ENCODE assay signal across 10 cellular contexts in the genomic region with DNA sequence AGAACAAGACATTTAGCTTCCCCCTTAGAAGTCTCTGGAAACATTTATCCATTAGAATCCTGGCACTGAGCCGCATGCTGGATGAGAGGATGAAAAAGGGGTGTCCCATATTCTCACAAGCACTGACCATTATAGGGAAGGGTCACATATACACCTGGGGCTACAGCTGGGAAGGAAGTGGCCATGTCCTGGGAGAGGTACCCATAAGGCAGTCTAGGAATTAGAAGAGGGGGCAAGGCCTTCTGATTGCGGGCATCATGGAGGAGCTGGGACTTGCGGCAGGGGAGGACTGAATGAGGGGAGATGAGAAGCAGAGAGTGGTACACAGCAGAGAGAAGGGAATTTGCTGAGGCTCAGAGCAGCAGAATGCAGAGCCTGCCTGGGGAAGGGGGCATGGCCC. TPM values are rescaled to one million over a fixed set of nuclear protein-coding genes. Genes with fewer than 3 reads are reported as not detected.
"Had no signal": no experiment of that assay in that cellular context is flagged by ENCODE, and none has a peak within 500 bp of the region (broad histone marks: within the 10 kb centered on the region; RNA-seq: fewer than 3 reads in every experiment).

No MANE protein-coding gene starts in this region.

RNA-seq across cellular contexts. Expression of gene CES1, which starts 3.7 kb away (rescaled TPM):
- total RNA-seq: activated B cell treated with CpG ODN at 0.5 μM for 24 hours; activated CD4-positive, alpha-beta T cell treated with anti-CD3 and anti-CD28 coated beads, Interleukin-2, amount 10 ng/mL, durations not matched to agents 24 days and 14 days; activated CD8-positive, alpha-beta memory T cell treated with anti-CD3 and anti-CD28 coated beads for 36 hours; activated CD8-positive, alpha-beta T cell treated with anti-CD3 and anti-CD28 coated beads for 36 hours; activated naive CD8-positive, alpha-beta T cell treated with anti-CD3 and anti-CD28 coated beads, Interleukin-2, amount 10 ng/mL, durations not matched to agents 7 days and 5 days; activated T-helper 2 cell treated with anti-CD3 and anti-CD28 coated beads, Interferon-gamma antibody, Interleukin-2, Interleukin-4, amounts not matched to agents 10 μg/mL and 5 μg/mL and 100 μg/mL, durations not matched to agents 14 hours and 24 hours and 36 hours had no signal

RNA-seq across cellular contexts. Expression of gene CES5A, which starts 45.9 kb away (rescaled TPM):
- total RNA-seq: activated B cell treated with CpG ODN at 0.5 μM for 24 hours; activated CD4-positive, alpha-beta memory T cell treated with anti-CD3 and anti-CD28 coated beads for 36 hours; activated CD4-positive, alpha-beta T cell treated with anti-CD3 and anti-CD28 coated beads, Interleukin-2, amount 10 ng/mL, durations not matched to agents 24 days and 14 days; activated CD8-positive, alpha-beta memory T cell treated with anti-CD3 and anti-CD28 coated beads for 36 hours; activated CD8-positive, alpha-beta T cell treated with anti-CD3 and anti-CD28 coated beads for 36 hours; activated naive CD8-positive, alpha-beta T cell treated with anti-CD3 and anti-CD28 coated beads, Interleukin-2, amount 10 ng/mL, durations not matched to agents 7 days and 5 days; activated T-helper 2 cell treated with anti-CD3 and anti-CD28 coated beads, Interferon-gamma antibody, Interleukin-2, Interleukin-4, amounts not matched to agents 10 μg/mL and 5 μg/mL and 100 μg/mL, durations not matched to agents 14 hours and 24 hours and 36 hours; ascending aorta; cardiac septum had no signal
- polyA plus RNA-seq: adipose tissue had no signal
